27 cellular contexts compared by ENCODE assay signal in the genomic region with DNA sequence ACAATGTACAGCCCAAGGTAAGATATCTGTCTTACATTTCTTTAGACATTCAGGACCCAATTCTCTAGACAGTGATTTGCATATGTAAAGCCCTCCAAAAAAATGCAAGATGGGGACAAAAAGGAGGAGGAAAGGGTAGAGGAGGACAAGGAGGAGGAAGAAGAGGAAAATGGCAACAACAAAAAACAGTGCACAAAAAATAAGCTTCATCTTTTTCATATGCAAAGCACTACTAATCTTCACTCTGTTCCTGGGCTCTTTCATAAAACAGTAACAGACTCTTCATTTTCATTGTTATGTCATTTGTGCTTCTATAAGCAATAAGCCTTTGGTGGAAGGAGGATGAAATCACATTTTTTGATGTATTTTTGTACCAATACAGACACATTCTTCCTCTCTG.
"Had no signal": no experiment of that assay in that cellular context is flagged by ENCODE, and none has a peak within 500 bp of the region (broad histone marks: within the 10 kb centered on the region; RNA-seq: fewer than 3 reads in every experiment).

No MANE protein-coding gene starts in this region.

- H3K36me3 ChIP-seq: stomach, suprapubic skin, thoracic aorta, thyroid gland, tibial artery, tibial nerve, transverse colon, upper lobe of left lung, upper lobe of right lung, uterus, vagina had no signal

- H3K4me1 Mint-ChIP-seq: stimulated activated effector memory CD8-positive, alpha-beta T cell treated with anti-CD3 and anti-CD28 coated beads, Interleukin-12 subunit alpha, Interleukin-12 subunit beta, amount 100 ng/mL, for 72 hours; stimulated activated memory B cell treated with anti-CD40 and anti-IgM and Interleukin-4, amounts not matched to agents 10 μg/mL and 1 μg/mL and 100 μg/mL, for 72 hours; stimulated activated naive B cell treated with anti-CD40 and anti-IgM and Interleukin-4, amounts not matched to agents 10 μg/mL and 1 μg/mL and 100 μg/mL, for 72 hours; stimulated activated naive CD8-positive, alpha-beta T cell treated with anti-CD3 and anti-CD28 coated beads, Interleukin-15, amount 100 ng/mL, for 72 hours had no signal

- H3K36me3 Mint-ChIP-seq: stimulated activated effector memory CD8-positive, alpha-beta T cell treated with anti-CD3 and anti-CD28 coated beads, Interleukin-12 subunit alpha, Interleukin-12 subunit beta, amount 100 ng/mL, for 72 hours; stimulated activated memory B cell treated with anti-CD40 and anti-IgM and Interleukin-4, amounts not matched to agents 10 μg/mL and 1 μg/mL and 100 μg/mL, for 72 hours; stimulated activated naive B cell treated with anti-CD40 and anti-IgM and Interleukin-4, amounts not matched to agents 10 μg/mL and 1 μg/mL and 100 μg/mL, for 72 hours; type B pancreatic cell had no signal

- DNase-seq: stimulated activated CD4-positive, alpha-beta T cell treated with anti-CD3 and anti-CD28 coated beads, Interleukin-2, amount 100 ng/mL, for 48 hours; stimulated activated CD4-positive, alpha-beta T cell treated with anti-CD3 and anti-CD28 coated beads, Interleukin-4, amount 100 ng/mL, for 1 hour; stimulated activated CD4-positive, alpha-beta T cell treated with anti-CD3 and anti-CD28 coated beads, Interleukin-4, amount 100 ng/mL, for 24 hours; stimulated activated CD4-positive, alpha-beta T cell treated with anti-CD3 and anti-CD28 coated beads, Interleukin-4, amount 100 ng/mL, for 4 hours; stimulated activated CD8-positive, alpha-beta memory T cell treated with anti-CD3 and anti-CD28 coated beads, Interleukin-4, amount 100 ng/mL, for 48 hours; stimulated activated naive B cell treated with anti-CD40 and anti-IgM and Interleukin-4, amounts not matched to agents 10 μg/mL and 1 μg/mL and 100 μg/mL, for 72 hours; stimulated activated naive CD4-positive, alpha-beta T cell; stimulated activated naive CD4-positive, alpha-beta T cell treated with Interleukin-2 at 50 U/mL for 16 hours; stimulated activated naive CD8-positive, alpha-beta T cell treated with anti-CD3 and anti-CD28 coated beads, Interleukin-15, amount 100 ng/mL, for 72 hours; stimulated activated naive CD8-positive, alpha-beta T cell treated with anti-CD3 and anti-CD28 coated beads, Interleukin-15, Interleukin-2, amounts not matched to agents 100 U/mL and 50 U/mL, for 24 hours; stomach; substantia nigra; testis; thyroid gland; tibial artery; transverse colon; upper lobe of left lung; upper lobe of right lung; uterus had no signal

- ATAC-seq: stimulated activated effector memory CD8-positive, alpha-beta T cell treated with anti-CD3 and anti-CD28 coated beads, Interleukin-12 subunit alpha, Interleukin-12 subunit beta, amount 100 ng/mL, for 72 hours; stimulated activated memory B cell treated with anti-CD40 and anti-IgM and Interleukin-4, amounts not matched to agents 10 μg/mL and 1 μg/mL and 100 μg/mL, for 72 hours; stimulated activated naive B cell treated with anti-CD40 and anti-IgM and Interleukin-4, amounts not matched to agents 10 μg/mL and 1 μg/mL and 100 μg/mL, for 72 hours; stimulated activated naive CD8-positive, alpha-beta T cell treated with anti-CD3 and anti-CD28 coated beads, Interleukin-15, amount 100 ng/mL, for 72 hours; stimulated activated naive CD8-positive, alpha-beta T cell treated with anti-CD3 and anti-CD28 coated beads, Interleukin-15, Interleukin-2, amounts not matched to agents 100 U/mL and 50 U/mL, for 24 hours; upper lobe of right lung had no signal

- H3K4me3 ChIP-seq: stomach, suprapubic skin, testis, thoracic aorta, thyroid gland, tibial artery, tibial nerve, transverse colon, upper lobe of left lung, upper lobe of right lung, uterus, vagina had no signal

- H3K27ac ChIP-seq: stomach, suprapubic skin, testis, thoracic aorta, thyroid gland, tibial artery, tibial nerve, transverse colon, upper lobe of left lung, upper lobe of right lung, uterus, vagina had no signal

- H3K27me3 Mint-ChIP-seq: stimulated activated memory B cell treated with anti-CD40 and anti-IgM and Interleukin-4, amounts not matched to agents 10 μg/mL and 1 μg/mL and 100 μg/mL, for 72 hours; stimulated activated naive B cell treated with anti-CD40 and anti-IgM and Interleukin-4, amounts not matched to agents 10 μg/mL and 1 μg/mL and 100 μg/mL, for 72 hours; stimulated activated naive CD8-positive, alpha-beta T cell treated with anti-CD3 and anti-CD28 coated beads, Interleukin-15, amount 100 ng/mL, for 72 hours; stimulated activated naive CD8-positive, alpha-beta T cell treated with anti-CD3 and anti-CD28 coated beads, Interleukin-15, Interleukin-2, amounts not matched to agents 100 ng/mL and 50 ng/mL, for 24 hours; type B pancreatic cell had no signal

- H3K4me1 ChIP-seq: stomach, suprapubic skin, testis, thyroid gland, tibial artery, tibial nerve, transverse colon, upper lobe of left lung, upper lobe of right lung, uterus, vagina had no signal

- H3K4me3 Mint-ChIP-seq: stimulated activated effector memory CD8-positive, alpha-beta T cell treated with anti-CD3 and anti-CD28 coated beads, Interleukin-12 subunit alpha, Interleukin-12 subunit beta, amount 100 ng/mL, for 72 hours; stimulated activated memory B cell treated with anti-CD40 and anti-IgM and Interleukin-4, amounts not matched to agents 10 μg/mL and 1 μg/mL and 100 μg/mL, for 72 hours; stimulated activated naive B cell treated with anti-CD40 and anti-IgM and Interleukin-4, amounts not matched to agents 10 μg/mL and 1 μg/mL and 100 μg/mL, for 72 hours; stimulated activated naive CD8-positive, alpha-beta T cell treated with anti-CD3 and anti-CD28 coated beads, Interleukin-15, amount 100 ng/mL, for 72 hours; stimulated activated naive CD8-positive, alpha-beta T cell treated with anti-CD3 and anti-CD28 coated beads, Interleukin-15, Interleukin-2, amounts not matched to agents 100 ng/mL and 50 ng/mL, for 24 hours; type B pancreatic cell had no signal

- H3K27ac Mint-ChIP-seq: stimulated activated effector memory CD8-positive, alpha-beta T cell treated with anti-CD3 and anti-CD28 coated beads, Interleukin-12 subunit alpha, Interleukin-12 subunit beta, amount 100 ng/mL, for 72 hours; stimulated activated memory B cell treated with anti-CD40 and anti-IgM and Interleukin-4, amounts not matched to agents 10 μg/mL and 1 μg/mL and 100 μg/mL, for 72 hours; stimulated activated naive B cell treated with anti-CD40 and anti-IgM and Interleukin-4, amounts not matched to agents 10 μg/mL and 1 μg/mL and 100 μg/mL, for 72 hours; stimulated activated naive CD8-positive, alpha-beta T cell treated with anti-CD3 and anti-CD28 coated beads, Interleukin-15, amount 100 ng/mL, for 72 hours; stimulated activated naive CD8-positive, alpha-beta T cell treated with anti-CD3 and anti-CD28 coated beads, Interleukin-15, Interleukin-2, amounts not matched to agents 100 ng/mL and 50 ng/mL, for 24 hours; type B pancreatic cell had no signal

- H3K27me3 ChIP-seq: stomach, suprapubic skin, testis, thyroid gland, tibial artery, tibial nerve, transverse colon, upper lobe of left lung, upper lobe of right lung, uterus, vagina had no signal

- H3K9me3 ChIP-seq: stomach, suprapubic skin, testis, thoracic aorta, thyroid gland, tibial artery, tibial nerve, transverse colon, upper lobe of left lung, upper lobe of right lung, uterus, vagina had no signal

- H3K9me3 Mint-ChIP-seq: type B pancreatic cell had no signal
